In genomic region chr15:73605759-73606423, GRCh38 we compare ENCODE assay signal across 15 cellular contexts. TPM values are rescaled to one million over a fixed set of nuclear protein-coding genes. Genes with fewer than 3 reads are reported as not detected.
DNase-seq lines count a peak whose midpoint lies in the region; ATAC-seq and TF ChIP-seq lines count a peak whose summit lies in the region.
"Had no signal": no experiment of that assay in that cellular context is flagged by ENCODE, and none has a peak within 500 bp of the region (broad histone marks: within the 10 kb centered on the region; RNA-seq: fewer than 3 reads in every experiment).

No MANE protein-coding gene starts in this region.

- H3K4me3 ChIP-seq in cardiac muscle cell (no peak overlapping the region), heart left ventricle (no peak overlapping the region), uterus (no peak overlapping the region)
- H3K4me3 ChIP-seq: GM12878, Peyer's patch had no signal

- peaks cover 35% of the 10 kb centered on the region for H3K4me1 ChIP-seq in cardiac muscle cell (ENCODE audit: low read depth)
- peaks cover 23 to 100% (median 79%) of the 10 kb centered on the region in 12 donors for H3K4me1 ChIP-seq in heart left ventricle
- peaks cover 2 to 38% of the 10 kb centered on the region in 2 donors for H3K4me1 ChIP-seq in uterus

- H3K36me3 Mint-ChIP-seq in effector memory CD8-positive, alpha-beta T cell (ENCODE audit: insufficient read depth) = peaks cover 2% of the 10 kb centered on the region

- H3K27ac Mint-ChIP-seq in effector memory CD8-positive, alpha-beta T cell = peak overlapping the region in 1 of 2 donors; percentile 33

- H3K27ac ChIP-seq in cardiac muscle cell = peak overlapping the region; percentile 41
- H3K27ac ChIP-seq in heart left ventricle = peak overlapping the region in 1 of 12 donors; percentile 41
- peak overlapping the region; percentile 28 to 77 for H3K27ac ChIP-seq in uterus
- H3K27ac ChIP-seq: Peyer's patch had no signal

- intact Hi-C loops in heart left ventricle (cut with DNase I) = no loop called here
- intact Hi-C loops in uterus (cut with DNase I; ENCODE audit: low total_unique reads) = no loop called here

- H3K9me3 ChIP-seq in cardiac muscle cell (ENCODE audit: low read depth) = no peaks in the 10 kb centered on the region
- no peaks in the 10 kb centered on the region for H3K9me3 ChIP-seq in heart left ventricle
- no peaks in the 10 kb centered on the region for H3K9me3 ChIP-seq in uterus
- H3K9me3 ChIP-seq: Peyer's patch had no signal

- TF ChIP-seq CTCF in cardiac muscle cell (IDR thresholded peaks at IDR 0.05; ENCODE audit: low read depth, low read length) = no peak
- TF ChIP-seq CTCF in heart left ventricle (IDR thresholded peaks at IDR 0.05) = no peak
- no peak for TF ChIP-seq CTCF in uterus (IDR thresholded peaks at IDR 0.05)

- peaks cover 35 to 44% of the 10 kb centered on the region in 2 donors for H3K4me1 Mint-ChIP-seq in effector memory CD8-positive, alpha-beta T cell (ENCODE audit: low read depth in 2 of 2)

- H3K27me3 ChIP-seq in cardiac muscle cell (no peaks in the 10 kb centered on the region), heart left ventricle (no peaks in the 10 kb centered on the region), uterus (no peaks in the 10 kb centered on the region)
- H3K27me3 ChIP-seq: Peyer's patch had no signal

- H3K9me3 Mint-ChIP-seq in effector memory CD8-positive, alpha-beta T cell = no peaks in the 10 kb centered on the region

- WGBS in heart left ventricle, 4 donors = 91 to 96% (median 95%) methylated on average over 5 of the region's 5 CpGs

- no peaks in the 10 kb centered on the region for H3K27me3 Mint-ChIP-seq in effector memory CD8-positive, alpha-beta T cell

- no peak overlapping the region for H3K4me3 Mint-ChIP-seq in effector memory CD8-positive, alpha-beta T cell

- DNase-seq in cardiac muscle cell (ENCODE audit: low read depth in 1 of 2, low spot score in 1 of 2) (no peak), heart left ventricle (no peak), NCI-H2227 treated with DMSO at 0.1 percent for 48 hours (lab: John Stamatoyannopoulos, UW) (peak; percentile 37), left kidney (ENCODE audit: low read depth, low spot score) (peak; percentile 29), uterus (no peak), HT-29 (ENCODE audit: low spot score) (no peak), NCI-H146 treated with DMSO at 0.1 percent for 48 hours (lab: John Stamatoyannopoulos, UW; ENCODE audit: unreplicated experiment) (no peak)
- no peak for DNase-seq in effector memory CD8-positive, alpha-beta T cell
- DNase-seq: C1 segment of cervical spinal cord, GOT3, NCI-H1436, NCI-H446 treated with DMSO at 0.1 percent for 48 hours, Peyer's patch, SHP77 treated with DMSO at 0.1 percent for 48 hours had no signal

- H3K36me3 ChIP-seq in cardiac muscle cell = no peaks in the 10 kb centered on the region
- H3K36me3 ChIP-seq in heart left ventricle = no peaks in the 10 kb centered on the region
- H3K36me3 ChIP-seq in uterus = no peaks in the 10 kb centered on the region
- H3K36me3 ChIP-seq: Peyer's patch had no signal

- no peak for TF ChIP-seq POLR2A in heart left ventricle (IDR thresholded peaks at IDR 0.05)
- no peak for TF ChIP-seq POLR2A in uterus (IDR thresholded peaks at IDR 0.05)

- no peak for ATAC-seq in heart left ventricle
- no peak for ATAC-seq in effector memory CD8-positive, alpha-beta T cell (replicated peaks)
- ATAC-seq: GM12878 had no signal

RNA-seq across cellular contexts. Expression of gene NPTN, which starts 27.3 kb away (rescaled TPM):
- total RNA-seq in cardiac muscle cell = 243 and 360 TPM in 2 replicates
- 256 and 375 TPM in 2 replicates for polyA plus RNA-seq in cardiac muscle cell
- total RNA-seq in heart left ventricle = 100 to 1,000 TPM; 166 to 264 (median 205) TPM
- 100 to 1,000 TPM in 1 of 2 donors, 10 to 100 TPM in 1; 89.3 to 194 TPM for polyA plus RNA-seq in heart left ventricle
- 100 to 1,000 TPM; 159 to 356 (median 215) TPM for total RNA-seq in uterus
- 108 and 110 TPM in 2 replicates for total RNA-seq in HT-29 (2014; rRNA removed; shearing (Covaris generic))

Comparison
In these comparisons a context has a peak if more than half of its experiments do, and no peak if none do; other contexts are left out.
1. DNase-seq: peak in NCI-H2227 treated with DMSO at 0.1 percent for 48 hours (single experiment) and left kidney (single experiment); none in cardiac muscle cell (0 of 2), heart left ventricle (0 of 5), uterus (0 of 2), effector memory CD8-positive, alpha-beta T cell (0 of 3), HT-29 (single experiment) and NCI-H146 treated with DMSO at 0.1 percent for 48 hours (single experiment).